In the genomic region with DNA sequence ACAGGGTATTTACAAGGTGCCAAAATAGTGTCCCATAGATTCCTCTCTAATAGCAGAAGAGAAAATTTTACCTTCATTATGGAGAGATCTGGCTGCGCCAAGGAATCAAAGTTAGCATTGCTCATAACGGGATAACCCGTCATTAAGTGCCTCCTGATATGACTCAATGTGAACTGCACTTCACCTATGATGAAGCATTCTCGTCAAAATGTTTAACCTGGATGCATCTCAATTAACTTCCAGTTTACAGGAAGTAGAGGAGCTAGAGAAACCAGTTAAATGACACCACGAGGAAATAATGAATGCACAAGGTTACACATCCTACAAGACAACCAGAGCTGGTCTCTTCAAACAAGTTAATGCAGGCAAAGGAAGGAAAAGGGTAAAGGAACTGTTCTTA, we compare ENCODE assay signal across 12 cellular contexts. TPM values are rescaled to one million over a fixed set of nuclear protein-coding genes. Genes with fewer than 3 reads are reported as not detected.
A peak's percentile ranks its signal among the peaks of the same experiment; 100 is the strongest.
DNase-seq lines count a peak whose midpoint lies in the region; ATAC-seq, FAIRE-seq and TF ChIP-seq lines count a peak whose summit lies in the region.
"Had no signal": no experiment of that assay in that cellular context is flagged by ENCODE, and none has a peak within 500 bp of the region (broad histone marks: within the 10 kb centered on the region; RNA-seq: fewer than 3 reads in every experiment).

No MANE protein-coding gene starts in this region.

- no peak overlapping the region for H3K4me3 ChIP-seq in dorsolateral prefrontal cortex
- H3K4me3 ChIP-seq: ovary had no signal

- no peaks in the 10 kb centered on the region for H3K27me3 Mint-ChIP-seq in dendritic cell treated with granulocyte-macrophage colony-stimulating factor and Interleukin-4, amounts not matched to agents 40 ng/mL and 50 ng/mL, for 4 days
- H3K27me3 Mint-ChIP-seq: activated naive CD8-positive, alpha-beta T cell treated with anti-CD3 and anti-CD28 coated beads, Interleukin-2, amount 10 ng/mL, durations not matched to agents 7 days and 5 days; IgD-negative memory B cell had no signal

- no peak for TF ChIP-seq CTCF in dorsolateral prefrontal cortex (IDR thresholded peaks at IDR 0.05 in 54 of 56, conservative IDR thresholded peaks at IDR 0.05 in 2 of 56; ENCODE audit: low read depth in 1 of 56, partially characterized antibody in 56 of 56)

- ATAC-seq in GM19463 (IDR thresholded peaks at IDR 0.05; ENCODE audit: unreplicated experiment) (peak; percentile 86), HG03342 (IDR thresholded peaks at IDR 0.05; ENCODE audit: unreplicated experiment) (peak; percentile 73)

- H3K4me1 Mint-ChIP-seq in dendritic cell treated with granulocyte-macrophage colony-stimulating factor and Interleukin-4, amounts not matched to agents 40 ng/mL and 50 ng/mL, for 4 days (ENCODE audit: low read depth): peaks cover 60% of the 10 kb centered on the region

- H3K27me3 ChIP-seq in dorsolateral prefrontal cortex: no peaks in the 10 kb centered on the region
- H3K27me3 ChIP-seq: ovary had no signal

- no peak for DNase-seq in GM12891 (ENCODE audit: insufficient read length, low spot score)
- no peak for DNase-seq in NOMO-1 treated with dmso at 0.1 percent for 144 hours (lab: John Stamatoyannopoulos, UW; ENCODE audit: unreplicated experiment)
- DNase-seq in NAMALWA (ENCODE audit: low spot score): no peak
- DNase-seq in dorsolateral prefrontal cortex: no peak
- no peak for DNase-seq in inferior parietal cortex (ENCODE audit: extremely low spot score)
- DNase-seq: activated naive CD8-positive, alpha-beta T cell treated with anti-CD3 and anti-CD28 coated beads, Interleukin-2, amount 10 ng/mL, durations not matched to agents 7 days and 5 days; ovary; stimulated activated CD8-positive, alpha-beta memory T cell treated with anti-CD3 and anti-CD28 coated beads, Interleukin-4, amount 100 ng/mL, for 48 hours had no signal

- H3K9me3 Mint-ChIP-seq in dendritic cell treated with granulocyte-macrophage colony-stimulating factor and Interleukin-4, amounts not matched to agents 40 ng/mL and 50 ng/mL, for 4 days: no peaks in the 10 kb centered on the region
- H3K9me3 Mint-ChIP-seq: IgD-negative memory B cell had no signal

- H3K27ac ChIP-seq in dorsolateral prefrontal cortex: no peak overlapping the region
- H3K27ac ChIP-seq: ovary had no signal

- peaks cover 53% of the 10 kb centered on the region for H3K36me3 Mint-ChIP-seq in dendritic cell treated with granulocyte-macrophage colony-stimulating factor and Interleukin-4, amounts not matched to agents 40 ng/mL and 50 ng/mL, for 4 days (ENCODE audit: low read depth)

- TF ChIP-seq POLR2A in GM12891 (IDR thresholded peaks at IDR 0.05; ENCODE audit: low read depth, low read length): no peak

- H3K27ac Mint-ChIP-seq in dendritic cell treated with granulocyte-macrophage colony-stimulating factor and Interleukin-4, amounts not matched to agents 40 ng/mL and 50 ng/mL, for 4 days: peak overlapping the region; percentile 41

- peak; percentile 71 for FAIRE-seq in GM12891 (lab: Jason Lieb, UNC)

- H3K4me3 Mint-ChIP-seq in dendritic cell treated with granulocyte-macrophage colony-stimulating factor and Interleukin-4, amounts not matched to agents 40 ng/mL and 50 ng/mL, for 4 days: no peak overlapping the region
- H3K4me3 Mint-ChIP-seq: activated naive CD8-positive, alpha-beta T cell treated with anti-CD3 and anti-CD28 coated beads, Interleukin-2, amount 10 ng/mL, durations not matched to agents 7 days and 5 days had no signal

- intact Hi-C loops in dendritic cell treated with granulocyte-macrophage colony-stimulating factor and Interleukin-4, amounts not matched to agents 40 ng/mL and 50 ng/mL, for 4 days (cut with micrococcal nuclease): loop anchor here (5.0 kb wide), 1 partner anchor 42 kb away; no protein-coding TSS in a partner anchor
- intact Hi-C loops in dorsolateral prefrontal cortex (cut with DNase I): no loop called here

TF ChIP-seq in GM12891, 5 proteins besides CTCF, POLR2A, EP300 and RAD21:
- no peak for TF ChIP-seq TAF1 (IDR thresholded peaks at IDR 0.05; ENCODE audit: low read depth, low read length)
- peak; percentile 28 for TF ChIP-seq PAX5 (IDR thresholded peaks at IDR 0.05; ENCODE audit: insufficient read depth, low read length, severe bottlenecking)
- TF ChIP-seq POLR2AphosphoS5 (IDR thresholded peaks at IDR 0.05; ENCODE audit: low read depth, low read length): no peak
- peak; percentile 40; the same call in 1 of the 2 replicates for TF ChIP-seq POU2F2 (IDR thresholded peaks at IDR 0.05; ENCODE audit: low read depth, low read length)
- no peak for TF ChIP-seq SPI1 (IDR thresholded peaks at IDR 0.05; ENCODE audit: low read depth, low read length)

RNA-seq across cellular contexts. Expression of a gene that starts 17.2 kb away (rescaled TPM):
- polyA plus RNA-seq in GM12891 (2012; ENCODE audit: low read depth, missing spikeins): 17.4 TPM
- total RNA-seq in dorsolateral prefrontal cortex: 100 to 1,000 TPM in 107 of 120 experiments, 10 to 100 TPM in 13; 88.4 to 136 (median 113) TPM
